Comparison of ENCODE assay signal across 8 cellular contexts in the genomic region with DNA sequence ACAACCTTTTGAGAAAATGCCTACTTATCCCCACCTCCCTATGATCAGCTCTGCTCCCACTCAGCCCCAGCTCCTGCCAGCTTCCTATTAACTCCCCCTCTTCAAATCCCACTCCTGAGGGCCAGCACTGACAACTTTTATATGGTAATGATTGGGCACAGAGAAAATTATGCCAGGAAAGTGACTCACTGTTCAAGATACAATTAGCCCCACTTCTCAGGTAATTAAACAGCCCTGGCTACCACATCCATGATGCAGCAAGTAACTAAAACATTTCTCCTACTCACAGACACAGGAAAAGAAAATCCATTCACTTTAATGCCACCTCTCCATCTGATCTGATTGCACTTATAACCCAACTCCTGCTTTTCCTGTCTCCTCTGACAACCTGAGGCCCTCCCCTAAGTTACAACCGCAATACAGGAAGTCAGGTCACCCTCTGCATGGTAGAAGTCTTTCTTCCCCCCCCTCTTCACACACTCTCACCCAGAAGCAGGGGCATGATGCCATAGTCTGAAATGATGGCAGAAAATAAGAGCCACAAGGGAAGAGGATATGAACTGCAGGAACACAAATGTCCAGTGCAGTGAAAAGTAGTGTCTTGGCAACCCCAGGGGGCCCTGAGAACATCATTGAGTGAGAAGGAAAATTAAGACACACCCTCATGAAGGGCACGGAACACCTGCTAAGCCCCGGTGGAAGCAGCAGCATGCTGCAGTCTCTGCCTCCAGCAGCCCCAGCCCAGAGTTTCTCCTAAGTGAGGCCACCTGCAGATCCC.
DNase-seq lines count a peak whose midpoint lies in the region; ATAC-seq and TF ChIP-seq lines count a peak whose summit lies in the region.

No MANE protein-coding gene starts in this region.

- no peaks in the 10 kb centered on the region for H3K9me3 Mint-ChIP-seq in stimulated activated naive B cell treated with anti-CD40 and anti-IgM and Interleukin-4, amounts not matched to agents 10 μg/mL and 1 μg/mL and 100 μg/mL, for 72 hours

- peak overlapping the region; percentile 27 to 49 for H3K4me3 Mint-ChIP-seq in stimulated activated naive B cell treated with anti-CD40 and anti-IgM and Interleukin-4, amounts not matched to agents 10 μg/mL and 1 μg/mL and 100 μg/mL, for 72 hours

- TF ChIP-seq CTCF in OCI-LY1 (IDR thresholded peaks at IDR 0.05; ENCODE audit: low read length), result no peak

- peak overlapping the region; percentile 1 for H3K4me3 ChIP-seq in OCI-LY1 (ENCODE audit: low read depth, low read length, poor library complexity, severe bottlenecking)

- peaks cover 0 to 1% of the 10 kb centered on the region in 2 donors for H3K36me3 Mint-ChIP-seq in stimulated activated naive B cell treated with anti-CD40 and anti-IgM and Interleukin-4, amounts not matched to agents 10 μg/mL and 1 μg/mL and 100 μg/mL, for 72 hours

- H3K9me2 ChIP-seq in OCI-LY1 (ENCODE audit: low read depth, low read length), result no peaks in the 10 kb centered on the region

- peak overlapping the region; percentile 79 for H3K27ac Mint-ChIP-seq in stimulated activated naive B cell treated with anti-CD40 and anti-IgM and Interleukin-4, amounts not matched to agents 10 μg/mL and 1 μg/mL and 100 μg/mL, for 72 hours

- DNase-seq in NOMO-1 (lab: John Stamatoyannopoulos, UW; ENCODE audit: unreplicated experiment in 2 of 2) (peak; percentile 48 to 58), NOMO-1 treated with dmso at 0.1 percent for 144 hours (lab: John Stamatoyannopoulos, UW; ENCODE audit: unreplicated experiment) (no peak), T1000 (lab: John Stamatoyannopoulos, UW) (no peak), RPMI8226 (no peak), erythroblast (lab: John Stamatoyannopoulos, UW) (no peak)
- peak; percentile 72 for DNase-seq in central memory CD4-positive, alpha-beta T cell
- DNase-seq in stimulated activated naive B cell treated with anti-CD40 and anti-IgM and Interleukin-4, amounts not matched to agents 10 μg/mL and 1 μg/mL and 100 μg/mL, for 72 hours, result no peak

- H3K4me2 ChIP-seq in OCI-LY1 (ENCODE audit: low read length), result peak overlapping the region; percentile 58

- no peaks in the 10 kb centered on the region for H4K20me1 ChIP-seq in OCI-LY1 (ENCODE audit: insufficient read depth, low read length)

- peaks cover 6% of the 10 kb centered on the region; the same call in 1 of the 2 replicates for H3K79me2 ChIP-seq in OCI-LY1 (ENCODE audit: insufficient read depth, low read length)

- H3K27me3 Mint-ChIP-seq in stimulated activated naive B cell treated with anti-CD40 and anti-IgM and Interleukin-4, amounts not matched to agents 10 μg/mL and 1 μg/mL and 100 μg/mL, for 72 hours, result no peaks in the 10 kb centered on the region

- no peak overlapping the region for H2AFZ ChIP-seq in OCI-LY1 (ENCODE audit: low read length)

- peaks cover 35% of the 10 kb centered on the region for H3K4me1 ChIP-seq in OCI-LY1 (ENCODE audit: insufficient read depth, low read length, severe bottlenecking)

- H3K9me3 ChIP-seq in OCI-LY1 (ENCODE audit: low read length), result no peaks in the 10 kb centered on the region

- H3K36me3 ChIP-seq in OCI-LY1 (ENCODE audit: insufficient read depth, low read length), result no peaks in the 10 kb centered on the region

- H3K9ac ChIP-seq in OCI-LY1 (ENCODE audit: low read length), result peak overlapping the region; percentile 11; the same call in 1 of the 2 replicates

- TF ChIP-seq POLR2A in erythroblast (IDR thresholded peaks at IDR 0.05; ENCODE audit: low read length), result no peak

- peak; percentile 31 to 38 for ATAC-seq in stimulated activated naive B cell treated with anti-CD40 and anti-IgM and Interleukin-4, amounts not matched to agents 10 μg/mL and 1 μg/mL and 100 μg/mL, for 72 hours (replicated peaks)

- no peaks in the 10 kb centered on the region for H3F3A ChIP-seq in OCI-LY1 (ENCODE audit: insufficient read depth, low read length)

- peak overlapping the region; percentile 66 for H3K27ac ChIP-seq in OCI-LY1 (ENCODE audit: low read depth, low read length, poor library complexity, severe bottlenecking)

- no peaks in the 10 kb centered on the region for H3K27me3 ChIP-seq in OCI-LY1 (ENCODE audit: insufficient read depth, low read length)

- peaks cover 33 to 45% of the 10 kb centered on the region in 2 donors for H3K4me1 Mint-ChIP-seq in stimulated activated naive B cell treated with anti-CD40 and anti-IgM and Interleukin-4, amounts not matched to agents 10 μg/mL and 1 μg/mL and 100 μg/mL, for 72 hours

Comparison
In these comparisons a context has a peak if more than half of its experiments do, and no peak if none do; other contexts are left out.
1. DNase-seq: peak in NOMO-1 (2 of 2) and central memory CD4-positive, alpha-beta T cell (single experiment); none in NOMO-1 treated with dmso at 0.1 percent for 144 hours (single experiment), stimulated activated naive B cell treated with anti-CD40 and anti-IgM and Interleukin-4, amounts not matched to agents 10 μg/mL and 1 μg/mL and 100 μg/mL, for 72 hours (single experiment), T1000 (single experiment), RPMI8226 (single experiment) and erythroblast (0 of 2).